Comparison of ENCODE assay signal across 8 cellular contexts in the genomic region with DNA sequence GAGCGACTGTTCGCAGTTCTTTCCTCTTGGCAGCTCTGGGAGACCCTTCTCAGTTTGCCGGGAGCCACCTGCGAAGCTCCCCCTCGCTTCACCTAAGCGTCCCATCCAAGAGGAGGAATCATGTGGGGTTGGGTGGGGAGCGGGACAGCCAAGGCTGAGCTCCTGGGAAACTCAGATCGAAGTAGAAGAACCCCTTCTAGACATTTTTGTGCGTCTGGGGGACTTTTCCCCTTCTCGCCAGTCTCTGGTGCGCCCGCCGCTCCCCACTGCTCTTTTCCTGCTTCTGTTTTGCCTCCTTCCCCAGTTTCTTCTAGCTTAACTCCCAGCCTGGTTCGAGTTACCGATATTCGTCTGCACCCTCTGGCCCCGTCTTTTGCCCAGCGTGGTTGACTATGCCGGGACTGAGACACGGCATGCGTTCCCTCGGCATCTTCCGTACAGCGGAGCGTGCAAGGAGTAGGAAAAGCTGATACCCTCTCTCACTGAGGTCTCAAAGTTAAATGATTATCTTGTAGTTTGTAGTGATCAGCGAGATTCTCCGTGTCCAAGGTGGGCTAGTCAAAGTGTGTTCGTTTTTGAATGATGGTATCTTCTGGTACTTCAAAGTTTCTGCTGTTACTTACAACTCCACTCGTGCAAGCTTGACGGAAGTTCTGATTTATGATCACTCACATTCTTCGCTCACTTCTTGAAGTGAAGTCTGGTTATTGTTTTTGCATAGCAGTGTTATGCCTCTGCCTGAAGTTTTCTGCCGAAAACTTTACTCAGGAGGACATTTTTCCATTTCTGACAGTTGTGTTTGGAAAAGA. TPM values are rescaled to one million over a fixed set of nuclear protein-coding genes. Genes with fewer than 3 reads are reported as not detected.
DNase-seq lines count a peak whose midpoint lies in the region; ATAC-seq and TF ChIP-seq lines count a peak whose summit lies in the region.

No MANE protein-coding gene starts in this region.

- H2AK5ac ChIP-seq in neuronal stem cell (ENCODE audit: low read depth, low read length) = no peak overlapping the region

- intact Hi-C loops in upper lobe of right lung (cut with DNase I) = no loop called here

- H4K91ac ChIP-seq in neuronal stem cell (ENCODE audit: low read depth, low read length, poor library complexity) = no peak overlapping the region

- H2AFZ ChIP-seq in neuronal stem cell (ENCODE audit: low read length) = peak overlapping the region; percentile 93

- no peaks in the 10 kb centered on the region for H3K79me1 ChIP-seq in neuronal stem cell (ENCODE audit: low read depth, low read length)

- peak overlapping the region; percentile 96 for H2BK5ac ChIP-seq in neuronal stem cell (ENCODE audit: low read length)

- no peaks in the 10 kb centered on the region for H3K9me3 ChIP-seq in neuronal stem cell (replicated peaks in 1 of 2; ENCODE audit: control insufficient read depth in 2 of 2, insufficient read depth in 1 of 2, low read depth in 1 of 2, low read length in 2 of 2)
- H3K9me3 ChIP-seq in upper lobe of right lung = no peaks in the 10 kb centered on the region

- H4K8ac ChIP-seq in neuronal stem cell (ENCODE audit: low read depth, low read length) = no peak overlapping the region

- H3K4me1 ChIP-seq in neuronal stem cell (ENCODE audit: control insufficient read depth in 2 of 2, insufficient read depth in 1 of 2, low read depth in 1 of 2, low read length in 2 of 2) (peaks cover 0 to 5% of the 10 kb centered on the region in 2 donors), upper lobe of right lung (peaks cover 25% of the 10 kb centered on the region)

- H3K4ac ChIP-seq in neuronal stem cell (ENCODE audit: low read length) = no peak overlapping the region

- H2BK12ac ChIP-seq in neuronal stem cell (ENCODE audit: low read length) = no peak overlapping the region

- H3K14ac ChIP-seq in neuronal stem cell (ENCODE audit: low read length) = no peak overlapping the region

- WGBS in neuronal stem cell (ENCODE audit: extremely low coverage in 2 of 2, insufficient read length in 2 of 2, insufficient replicate concordance in 1 of 2), 2 donors = no CpG with 5 or more reads among the region's 32 CpGs

- TF ChIP-seq CTCF in upper lobe of right lung (IDR thresholded peaks at IDR 0.05) = no peak

- peak overlapping the region; percentile 95 for H3K18ac ChIP-seq in neuronal stem cell (ENCODE audit: low read length)

- H3K9ac ChIP-seq in neuronal stem cell (ENCODE audit: low read depth, low read length, poor library complexity) = peak overlapping the region; percentile 83

- peak overlapping the region; percentile 43 for H3K27ac ChIP-seq in neuronal stem cell (replicated peaks; ENCODE audit: low read length)
- H3K27ac ChIP-seq in upper lobe of right lung = peak overlapping the region; percentile 100

- no peak overlapping the region for H2BK120ac ChIP-seq in neuronal stem cell (ENCODE audit: low read depth, low read length)

- no peaks in the 10 kb centered on the region for H3K27me3 ChIP-seq in neuronal stem cell (ENCODE audit: control insufficient read depth in 3 of 3, insufficient read depth in 3 of 3, low read depth in 1 of 3, low read length in 3 of 3)
- no peaks in the 10 kb centered on the region for H3K27me3 ChIP-seq in upper lobe of right lung

- peak; percentile 32 for ATAC-seq in HG03066 (IDR thresholded peaks at IDR 0.05; ENCODE audit: low read depth, unreplicated experiment)
- ATAC-seq in upper lobe of right lung = peak; percentile 37

- peak overlapping the region; percentile 92 for H3K23ac ChIP-seq in neuronal stem cell (ENCODE audit: low read depth, low read length, poor library complexity)

- H3K4me2 ChIP-seq in neuronal stem cell (ENCODE audit: insufficient read depth, low read length, poor library complexity, severe bottlenecking) = peak overlapping the region; percentile 72

- H2BK15ac ChIP-seq in neuronal stem cell (ENCODE audit: low read length) = no peak overlapping the region

- DNase-seq in activated gamma-delta T cell treated with Interleukin-2 at 50 U/mL for 16 hours (peak; percentile 25), activated gamma-delta T cell (lab: John Stamatoyannopoulos, UW) (no peak), OCI-M2 (lab: John Stamatoyannopoulos, UW; ENCODE audit: unreplicated experiment) (peak; percentile 9), foreskin melanocyte (peak; percentile 53), neuronal stem cell (ENCODE audit: low spot score) (no peak), upper lobe of right lung (peak; percentile 68)
- peak; percentile 81 for DNase-seq in activated effector memory CD4-positive, alpha-beta T cell treated with anti-CD3 and anti-CD28 coated beads, Interleukin-2, amount 50 U/mL, for 16 hours

- H3K36me3 ChIP-seq in neuronal stem cell (replicated peaks in 1 of 2; ENCODE audit: control insufficient read depth in 2 of 2, insufficient read depth in 2 of 2, low read length in 2 of 2) (peaks cover 0 to 16% of the 10 kb centered on the region in 2 donors), upper lobe of right lung (no peaks in the 10 kb centered on the region)

- H3K4me3 ChIP-seq in neuronal stem cell (ENCODE audit: low read length in 2 of 2) (peak overlapping the region; percentile 83 to 84), upper lobe of right lung (peak overlapping the region; percentile 81)

RNA-seq across cellular contexts. Expression of a gene that starts 0.7 kb away (rescaled TPM):
- 17.2 TPM for polyA plus RNA-seq in neuronal stem cell (2013, experiment 1 of 2)
- 17.2 TPM for polyA plus RNA-seq in neuronal stem cell (2013, experiment 2 of 2)
- 10.5 TPM for total RNA-seq in upper lobe of right lung

RNA-seq across cellular contexts. Expression of a gene that starts 1.1 kb away (rescaled TPM):
- 42.3 TPM for polyA plus RNA-seq in neuronal stem cell (2013, experiment 1 of 2)
- polyA plus RNA-seq in neuronal stem cell (2013, experiment 2 of 2) = 42.5 TPM
- 43.4 TPM for total RNA-seq in upper lobe of right lung

Comparison
In these comparisons a context has a peak if more than half of its experiments do, and no peak if none do; other contexts are left out.
1. DNase-seq: peak in activated gamma-delta T cell treated with Interleukin-2 at 50 U/mL for 16 hours (single experiment), OCI-M2 (single experiment), activated effector memory CD4-positive, alpha-beta T cell treated with anti-CD3 and anti-CD28 coated beads, Interleukin-2, amount 50 U/mL, for 16 hours (single experiment), foreskin melanocyte (single experiment) and upper lobe of right lung (single experiment); none in activated gamma-delta T cell (single experiment) and neuronal stem cell (single experiment).